ENCODE assay signal across 32 cellular contexts in genomic region chr2:129464631-129465030, GRCh38.
"Had no signal": no experiment of that assay in that cellular context is flagged by ENCODE, and none has a peak within 500 bp of the region (broad histone marks: within the 10 kb centered on the region; RNA-seq: fewer than 3 reads in every experiment).

No MANE protein-coding gene starts in this region.

- H3K4me3 Mint-ChIP-seq: activated B cell treated with CpG ODN at 0.5 μM for 24 hours; activated CD4-positive, alpha-beta memory T cell treated with anti-CD3 and anti-CD28 coated beads, Interleukin-2, amount 10 ng/mL, durations not matched to agents 7 days and 5 days; activated naive CD8-positive, alpha-beta T cell; activated T-cell treated with anti-CD3 and anti-CD28 coated beads, Interleukin-2, amount 50 U/mL, for 24 hours; activated T-cell treated with anti-CD3 and anti-CD28 coated beads, Interleukin-2, amount 50 U/mL, for 72 hours; central memory CD8-positive, alpha-beta T cell; dendritic cell treated with granulocyte-macrophage colony-stimulating factor and Interleukin-4, amounts not matched to agents 40 ng/mL and 50 ng/mL, for 4 days; endodermal cell; T-helper 17 cell; T-helper 2 cell treated with Interferon-gamma antibody and Interleukin-4, amounts not matched to agents 5 μg/mL and 100 μg/mL, for 36 hours had no signal

- H3K27ac Mint-ChIP-seq: activated B cell treated with CpG ODN at 0.5 μM for 24 hours; activated CD4-positive, alpha-beta memory T cell treated with anti-CD3 and anti-CD28 coated beads, Interleukin-2, amount 10 ng/mL, durations not matched to agents 7 days and 5 days; activated naive CD8-positive, alpha-beta T cell; activated T-cell treated with anti-CD3 and anti-CD28 coated beads, Interleukin-2, amount 50 U/mL, for 24 hours; activated T-cell treated with anti-CD3 and anti-CD28 coated beads, Interleukin-2, amount 50 U/mL, for 72 hours; dendritic cell treated with granulocyte-macrophage colony-stimulating factor and Interleukin-4, amounts not matched to agents 40 ng/mL and 50 ng/mL, for 4 days; endodermal cell; T-helper 17 cell; T-helper 2 cell treated with Interferon-gamma antibody and Interleukin-4, amounts not matched to agents 5 μg/mL and 100 μg/mL, for 36 hours had no signal

- ATAC-seq: activated CD4-positive, CD25-positive, alpha-beta regulatory T cell treated with anti-CD3 and anti-CD28 coated beads, Interleukin-2, amount 50 U/mL, for 24 hours; activated T-cell treated with anti-CD3 and anti-CD28 coated beads, Interleukin-2, amount 50 U/mL, for 72 hours; esophagus mucosa; foreskin keratinocyte; gastrocnemius medialis; T-helper 17 cell had no signal

- FAIRE-seq: astrocyte, bronchial epithelial cell had no signal

- H3K36me3 Mint-ChIP-seq: activated naive CD8-positive, alpha-beta T cell had no signal

- H3K4me1 ChIP-seq: foreskin keratinocyte, gastrocnemius medialis had no signal

- H3K27me3 Mint-ChIP-seq: activated B cell treated with CpG ODN at 0.5 μM for 24 hours; activated CD4-positive, alpha-beta memory T cell treated with anti-CD3 and anti-CD28 coated beads, Interleukin-2, amount 10 ng/mL, durations not matched to agents 7 days and 5 days; activated naive CD8-positive, alpha-beta T cell; activated T-cell treated with anti-CD3 and anti-CD28 coated beads, Interleukin-2, amount 50 U/mL, for 24 hours; central memory CD8-positive, alpha-beta T cell; dendritic cell treated with granulocyte-macrophage colony-stimulating factor and Interleukin-4, amounts not matched to agents 40 ng/mL and 50 ng/mL, for 4 days; T-helper 17 cell had no signal

- H3K4me3 ChIP-seq: coronary artery, dorsolateral prefrontal cortex, gastrocnemius medialis had no signal

- H3K9me3 Mint-ChIP-seq: activated B cell treated with CpG ODN at 0.5 μM for 24 hours; activated T-cell treated with anti-CD3 and anti-CD28 coated beads, Interleukin-2, amount 50 U/mL, for 24 hours; endodermal cell; T-helper 2 cell treated with Interferon-gamma antibody and Interleukin-4, amounts not matched to agents 5 μg/mL and 100 μg/mL, for 36 hours had no signal

- H3K9me3 ChIP-seq: gastrocnemius medialis had no signal

- H3K36me3 ChIP-seq: brain microvascular endothelial cell, gastrocnemius medialis, WERI-Rb-1 had no signal

- H3K4me1 Mint-ChIP-seq: activated B cell treated with CpG ODN at 0.5 μM for 24 hours; activated CD4-positive, alpha-beta memory T cell treated with anti-CD3 and anti-CD28 coated beads, Interleukin-2, amount 10 ng/mL, durations not matched to agents 7 days and 5 days; central memory CD8-positive, alpha-beta T cell; endodermal cell; T-helper 17 cell had no signal

- DNase-seq: activated B cell treated with CpG ODN at 0.5 μM for 24 hours; activated CD4-positive, alpha-beta memory T cell treated with anti-CD3 and anti-CD28 coated beads, Interleukin-2, amount 10 ng/mL, durations not matched to agents 7 days and 5 days; activated CD4-positive, alpha-beta T cell treated with anti-CD3 and anti-CD28 coated beads for 48 hours; activated CD8-positive, alpha-beta memory T cell treated with anti-CD3 and anti-CD28 coated beads, Interleukin-2, amount 50 U/mL, for 48 hours; activated gamma-delta T cell treated with Interleukin-2 at 50 U/mL for 16 hours; activated naive CD4-positive, alpha-beta T cell treated with anti-CD3 and anti-CD28 coated beads, Interleukin-2, amount 50 U/mL, for 16 hours; activated naive CD4-positive, alpha-beta T cell treated with Interleukin-2 at 50 U/mL for 16 hours; activated T-cell treated with anti-CD3 and anti-CD28 coated beads for 4 hours; activated T-cell treated with anti-CD3 and anti-CD28 coated beads, Interleukin-2, amount 50 U/mL, for 24 hours; activated T-cell treated with anti-CD3 and anti-CD28 coated beads, Interleukin-2, amount 50 U/mL, for 72 hours; amniotic stem cell; brain microvascular endothelial cell; dorsolateral prefrontal cortex; effector memory CD4-positive, alpha-beta T cell; endodermal cell; foreskin keratinocyte; gastrocnemius medialis; glutamatergic neuron; SW 1271; T-helper 1 cell; T-helper 17 cell; T1000; WERI-Rb-1 had no signal

- H3K27ac ChIP-seq: brain microvascular endothelial cell, coronary artery, foreskin keratinocyte, gastrocnemius medialis, WERI-Rb-1 had no signal

- H3K27me3 ChIP-seq: brain microvascular endothelial cell, dorsolateral prefrontal cortex, foreskin keratinocyte, gastrocnemius medialis had no signal
